In the genomic region with DNA sequence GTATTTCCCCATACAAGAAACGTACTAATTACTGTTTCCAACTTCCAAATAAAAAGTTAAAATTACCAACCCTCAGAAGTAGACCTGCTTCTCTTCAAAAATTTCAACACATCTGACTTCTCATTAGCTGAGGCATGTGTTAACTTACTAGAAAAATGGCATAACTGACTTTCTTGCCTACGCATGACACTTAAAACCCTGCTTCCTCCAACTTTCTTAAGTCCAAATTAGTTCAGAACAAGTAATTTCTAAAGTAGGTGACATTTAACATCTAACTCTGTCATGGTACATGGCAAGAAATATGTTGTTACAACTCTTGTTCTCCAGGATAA, we compare ENCODE assay signal across 1 cellular context.
TF ChIP-seq lines count a peak whose summit lies in the region.

No MANE protein-coding gene starts in this region.

TF ChIP-seq in IMR-90, 13 proteins besides CTCF, POLR2A, EP300 and RAD21 (continued from another document):
- no peak for TF ChIP-seq CHD1 (IDR thresholded peaks at IDR 0.05; ENCODE audit: low read depth, low read length)
